9 cellular contexts compared by ENCODE assay signal in the genomic region with DNA sequence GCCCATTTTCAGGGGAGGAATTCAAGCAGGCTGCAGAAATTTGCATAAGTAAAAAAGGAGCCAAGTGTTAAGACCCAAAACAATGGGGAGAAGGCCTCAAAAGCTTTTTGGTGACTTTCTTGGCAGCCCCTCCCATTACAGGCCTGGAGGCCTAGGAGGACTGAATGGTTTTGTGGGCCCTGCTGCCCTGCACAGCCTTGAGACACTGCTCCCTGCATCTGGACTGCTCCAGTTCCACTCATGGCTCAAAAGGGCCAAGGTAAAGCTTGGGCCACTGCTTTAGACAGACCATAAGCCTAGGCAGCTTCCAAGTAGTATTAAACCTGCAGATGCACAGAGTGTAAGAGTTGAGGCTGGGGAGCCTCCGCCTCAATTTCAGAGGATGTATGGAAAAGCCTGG.
"Had no signal": no experiment of that assay in that cellular context is flagged by ENCODE, and none has a peak within 500 bp of the region (broad histone marks: within the 10 kb centered on the region; RNA-seq: fewer than 3 reads in every experiment).

No MANE protein-coding gene starts in this region.

- H3K4me2 ChIP-seq: KMS-11 had no signal

- H3K4me3 Mint-ChIP-seq: HFFc6 had no signal

- DNase-seq: GM23248, GOT3, H7, HCEC 1CT, HFFc6, IMR-90, KBM-7 had no signal

- H3K27ac Mint-ChIP-seq: HFFc6 had no signal

- H3K4me3 ChIP-seq: GM23248 had no signal

- FAIRE-seq: HTR-8/SVneo had no signal

- H3K27ac ChIP-seq: GM23248, KMS-11 had no signal
